16 cellular contexts compared by ENCODE assay signal in genomic region chr7:150740053-150740452, GRCh38. TPM values are rescaled to one million over a fixed set of nuclear protein-coding genes. Genes with fewer than 3 reads are reported as not detected.
DNase-seq lines count a peak whose midpoint lies in the region; ATAC-seq and TF ChIP-seq lines count a peak whose summit lies in the region.
"Had no signal": no experiment of that assay in that cellular context is flagged by ENCODE, and none has a peak within 500 bp of the region (broad histone marks: within the 10 kb centered on the region; RNA-seq: fewer than 3 reads in every experiment).

No MANE protein-coding gene starts in this region.

- H3K27me3 Mint-ChIP-seq in dendritic cell treated with granulocyte-macrophage colony-stimulating factor and Interleukin-4, amounts not matched to agents 40 ng/mL and 50 ng/mL, for 4 days = no peaks in the 10 kb centered on the region

- H3K4me2 ChIP-seq in DND-41 (ENCODE audit: insufficient read depth, low read length) = peak overlapping the region; percentile 70

- H3K4me1 ChIP-seq in DND-41 (ENCODE audit: insufficient read depth, low read length) = peaks cover 89% of the 10 kb centered on the region
- peaks cover 0 to 10% (median 0%) of the 10 kb centered on the region in 4 donors for H3K4me1 ChIP-seq in Peyer's patch
- no peaks in the 10 kb centered on the region for H3K4me1 ChIP-seq in psoas muscle

- 67 to 77% (median 77%) methylated on average over 10 of the region's 10 CpGs for WGBS in psoas muscle, 3 donors

- H3K9me3 ChIP-seq in DND-41 (ENCODE audit: insufficient read depth, low read length, severe bottlenecking) = no peaks in the 10 kb centered on the region
- no peaks in the 10 kb centered on the region for H3K9me3 ChIP-seq in Peyer's patch
- H3K9me3 ChIP-seq in psoas muscle = no peaks in the 10 kb centered on the region
- H3K9me3 ChIP-seq: testis had no signal

- no peak for TF ChIP-seq POLR2A in Peyer's patch (IDR thresholded peaks at IDR 0.05)

- H4K20me1 ChIP-seq in DND-41 (ENCODE audit: insufficient read depth, low read length) = peaks cover 19% of the 10 kb centered on the region

- H3K4me3 ChIP-seq in DND-41 (ENCODE audit: low read depth in 1 of 2, low read length in 2 of 2) = peak overlapping the region; percentile 50 to 70; a peak in 3 of 4 replicates
- peak overlapping the region; percentile 41 to 61 (median 52) for H3K4me3 ChIP-seq in Peyer's patch
- H3K4me3 ChIP-seq in psoas muscle = peak overlapping the region; percentile 63
- no peak overlapping the region for H3K4me3 ChIP-seq in foreskin fibroblast (ENCODE audit: low read depth in 1 of 2, low read length in 2 of 2)
- H3K4me3 ChIP-seq: testis had no signal

- H3K79me2 ChIP-seq in DND-41 (ENCODE audit: insufficient read depth, low read length) = peaks cover 74% of the 10 kb centered on the region

- intact Hi-C loops in dendritic cell treated with granulocyte-macrophage colony-stimulating factor and Interleukin-4, amounts not matched to agents 40 ng/mL and 50 ng/mL, for 4 days (cut with micrococcal nuclease) = no loop called here
- intact Hi-C loops in psoas muscle (cut with DNase I) = no loop called here

- peak overlapping the region; percentile 18 for H3K4me3 Mint-ChIP-seq in dendritic cell treated with granulocyte-macrophage colony-stimulating factor and Interleukin-4, amounts not matched to agents 40 ng/mL and 50 ng/mL, for 4 days

- TF ChIP-seq CTCF in DND-41 (IDR thresholded peaks at IDR 0.05; ENCODE audit: borderline replicate concordance, extremely low read depth, low read length, poor library complexity, severe bottlenecking) = no peak
- no peak for TF ChIP-seq CTCF in Peyer's patch (IDR thresholded peaks at IDR 0.05)
- TF ChIP-seq CTCF in psoas muscle (IDR thresholded peaks at IDR 0.05) = no peak
- no peak for TF ChIP-seq CTCF in foreskin fibroblast (IDR thresholded peaks at IDR 0.05; ENCODE audit: low read depth, low read length)

- H3K9me3 Mint-ChIP-seq in dendritic cell treated with granulocyte-macrophage colony-stimulating factor and Interleukin-4, amounts not matched to agents 40 ng/mL and 50 ng/mL, for 4 days = no peaks in the 10 kb centered on the region

- peaks cover 73% of the 10 kb centered on the region for H3K4me1 Mint-ChIP-seq in dendritic cell treated with granulocyte-macrophage colony-stimulating factor and Interleukin-4, amounts not matched to agents 40 ng/mL and 50 ng/mL, for 4 days (ENCODE audit: low read depth)

- no peaks in the 10 kb centered on the region for H3K27me3 ChIP-seq in DND-41 (ENCODE audit: insufficient read depth, low read length, poor library complexity)
- no peaks in the 10 kb centered on the region for H3K27me3 ChIP-seq in Peyer's patch
- no peaks in the 10 kb centered on the region for H3K27me3 ChIP-seq in psoas muscle (ENCODE audit: insufficient read depth in 3 of 3, low read length in 2 of 3)
- H3K27me3 ChIP-seq: testis had no signal

- no peak overlapping the region for H2AFZ ChIP-seq in DND-41 (ENCODE audit: low read depth, low read length)

- no peak for DNase-seq in DND-41
- no peak for DNase-seq in Peyer's patch
- DNase-seq in psoas muscle = no peak
- DNase-seq in hepatic stellate cell (ENCODE audit: low spot score) = no peak
- no peak for DNase-seq in foreskin fibroblast
- no peak for DNase-seq in nucleus accumbens (lab: John Stamatoyannopoulos, UW)
- DNase-seq: activated CD4-positive, alpha-beta T cell treated with anti-CD3 and anti-CD28 coated beads for 4 hours; HCEC 1CT; NCI-H510A; SHP77; stimulated activated CD4-positive, alpha-beta T cell treated with anti-CD3 and anti-CD28 coated beads, Interleukin-4, amount 100 ng/mL, for 4 hours; testis had no signal

- H3K27ac ChIP-seq in DND-41 (ENCODE audit: low read length) (peak overlapping the region; percentile 95), Peyer's patch (peak overlapping the region; percentile 11 to 68 (median 37)), psoas muscle (peak overlapping the region; percentile 36)

- H3K36me3 ChIP-seq in DND-41 (ENCODE audit: insufficient read depth, low read length) (peaks cover 72% of the 10 kb centered on the region), Peyer's patch (peaks cover 0 to 19% (median 0%) of the 10 kb centered on the region in 3 donors), psoas muscle (ENCODE audit: insufficient read depth in 1 of 2, low read depth in 1 of 2) (peaks cover 0 to 6% of the 10 kb centered on the region in 2 donors)

- no peak for ATAC-seq in DND-41 (ENCODE audit: insufficient read depth, low read depth)
- ATAC-seq in psoas muscle = no peak
- no peak for ATAC-seq in HG03342 (IDR thresholded peaks at IDR 0.05; ENCODE audit: unreplicated experiment)

- H3K36me3 Mint-ChIP-seq in dendritic cell treated with granulocyte-macrophage colony-stimulating factor and Interleukin-4, amounts not matched to agents 40 ng/mL and 50 ng/mL, for 4 days (ENCODE audit: low read depth) = peaks cover 67% of the 10 kb centered on the region

- peak overlapping the region; percentile 71; the same call in 1 of the 2 replicates for H3K9ac ChIP-seq in DND-41 (ENCODE audit: low read depth, low read length)

- no peak overlapping the region for H3K27ac Mint-ChIP-seq in dendritic cell treated with granulocyte-macrophage colony-stimulating factor and Interleukin-4, amounts not matched to agents 40 ng/mL and 50 ng/mL, for 4 days

RNA-seq across cellular contexts. Expression of gene GIMAP5, which starts 2.8 kb away (rescaled TPM):
- total RNA-seq in Peyer's patch (10 to 100 TPM; 11.9 to 47.0 (median 24.4) TPM), psoas muscle (1 to 10 TPM; 4.1 to 8.4 (median 7.7) TPM)
- 10 to 100 TPM in 2 of 3 donors, 1 to 10 TPM in 1; 8.8 to 12.4 (median 11.8) TPM for polyA plus RNA-seq in psoas muscle
- total RNA-seq: osteocyte had no signal
- polyA plus RNA-seq: keratinocyte had no signal

RNA-seq across cellular contexts. Expression of gene GIMAP1, which starts 23.6 kb away (rescaled TPM):
- 1 to 10 TPM; 1.8 to 7.4 (median 3.6) TPM for total RNA-seq in Peyer's patch
- total RNA-seq in psoas muscle = 1 to 10 TPM; 1.8 to 3.9 (median 2.4) TPM
- polyA plus RNA-seq in psoas muscle = 1 to 10 TPM; 3.3 to 3.6 (median 3.5) TPM
- total RNA-seq: osteocyte had no signal
- polyA plus RNA-seq: keratinocyte had no signal

RNA-seq across cellular contexts. Expression of gene GIMAP2, which starts 54.5 kb away (rescaled TPM):
- total RNA-seq in Peyer's patch = 10 to 100 TPM in 1 of 4 donors, 1 to 10 TPM in 3; 4.8 to 17.3 (median 9.1) TPM
- 1 to 10 TPM; 1.5 to 5.3 (median 2.8) TPM for total RNA-seq in psoas muscle
- polyA plus RNA-seq in psoas muscle = 1 to 10 TPM; 1.4 to 3.1 (median 2.3) TPM
- total RNA-seq: osteocyte had no signal

Comparison
In these comparisons a context has a peak if more than half of its experiments do, and no peak if none do; other contexts are left out.
1. H3K27ac ChIP-seq: peak in every context shown above with its lines; median percentile 95 in DND-41; 37 in Peyer's patch; 36 in psoas muscle.
2. H3K4me3 ChIP-seq: peak in DND-41 (2 of 2), Peyer's patch (4 of 4) and psoas muscle (single experiment); none in foreskin fibroblast (0 of 2).